11 cellular contexts compared by ENCODE assay signal in the genomic region with DNA sequence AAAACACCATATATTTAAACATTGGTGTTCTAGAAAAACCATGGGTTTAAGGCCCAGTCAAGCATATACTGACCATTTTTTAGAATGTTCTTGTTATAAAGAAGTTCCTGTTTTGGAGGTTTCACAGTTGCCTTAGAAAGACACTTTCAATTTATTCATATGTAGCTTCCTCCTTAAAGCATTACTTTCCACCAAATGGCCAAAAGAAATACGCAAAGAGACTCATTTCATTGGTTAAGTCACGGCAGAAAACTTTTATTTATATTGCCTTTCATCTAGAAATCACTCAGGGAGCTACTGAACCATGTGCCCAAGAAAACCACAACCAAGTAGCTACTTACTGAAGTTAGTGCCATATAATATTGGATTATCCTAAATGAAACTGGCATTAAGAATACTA. TPM values are rescaled to one million over a fixed set of nuclear protein-coding genes. Genes with fewer than 3 reads are reported as not detected.
DNase-seq lines count a peak whose midpoint lies in the region; ATAC-seq and TF ChIP-seq lines count a peak whose summit lies in the region.
"Had no signal": no experiment of that assay in that cellular context is flagged by ENCODE, and none has a peak within 500 bp of the region (broad histone marks: within the 10 kb centered on the region; RNA-seq: fewer than 3 reads in every experiment).

No MANE protein-coding gene starts in this region.

- H3K4me2 ChIP-seq in DOHH2 (ENCODE audit: low read length): peak overlapping the region; percentile 51

- no peak for TF ChIP-seq POLR2A in upper lobe of left lung (IDR thresholded peaks at IDR 0.05)

- H3K4me1 ChIP-seq in DOHH2 (ENCODE audit: control insufficient read depth, low read length): peaks cover 20% of the 10 kb centered on the region
- peaks cover 0 to 6% (median 0%) of the 10 kb centered on the region in 4 donors for H3K4me1 ChIP-seq in upper lobe of left lung

- peak; percentile 97 for ATAC-seq in GM19372 (IDR thresholded peaks at IDR 0.05; ENCODE audit: low read depth, unreplicated experiment)
- peak; percentile 97 for ATAC-seq in HG02973 (IDR thresholded peaks at IDR 0.05; ENCODE audit: unreplicated experiment)
- ATAC-seq in upper lobe of left lung (ENCODE audit: low FRiP score in 2 of 2): no peak
- ATAC-seq: CD8-positive, alpha-beta T cell had no signal

- H3K79me2 ChIP-seq in DOHH2 (ENCODE audit: control insufficient read depth, low read length): no peaks in the 10 kb centered on the region

- H4K20me1 ChIP-seq in DOHH2 (ENCODE audit: control insufficient read depth, insufficient read depth, low read depth, low read length): no peaks in the 10 kb centered on the region

- H3K36me3 ChIP-seq in DOHH2 (ENCODE audit: control insufficient read depth, low read length) (no peaks in the 10 kb centered on the region), upper lobe of left lung (no peaks in the 10 kb centered on the region)

- H3F3A ChIP-seq in DOHH2 (ENCODE audit: control insufficient read depth, insufficient read depth): peaks cover 13% of the 10 kb centered on the region

- TF ChIP-seq CTCF in DOHH2 (IDR thresholded peaks at IDR 0.05; ENCODE audit: low read depth, low read length, poor library complexity, severe bottlenecking): no peak
- TF ChIP-seq CTCF in upper lobe of left lung (IDR thresholded peaks at IDR 0.05): no peak

- intact Hi-C loops in cardiac septum (cut with DNase I): no loop called here

- H3K27ac ChIP-seq in DOHH2 (ENCODE audit: low read depth, low read length) (peak overlapping the region; percentile 2; the same call in 1 of the 2 replicates), upper lobe of left lung (no peak overlapping the region)

- DNase-seq in NOMO-1 treated with DMSO at 0.1 percent for 48 hours (lab: John Stamatoyannopoulos, UW; ENCODE audit: unreplicated experiment): peak; percentile 83
- no peak for DNase-seq in cardiac septum (ENCODE audit: low spot score)
- DNase-seq in upper lobe of left lung: no peak
- DNase-seq in NCI-H146 treated with DMSO at 0.1 percent for 48 hours (lab: John Stamatoyannopoulos, UW; ENCODE audit: unreplicated experiment): no peak
- no peak for DNase-seq in NCI-H2029 (lab: John Stamatoyannopoulos, UW)
- DNase-seq: CD8-positive, alpha-beta T cell; foreskin fibroblast; NCI-H524 treated with DMSO at 0.1 percent for 48 hours had no signal

- peak overlapping the region; percentile 13; the same call in 1 of the 2 replicates for H3K4me3 ChIP-seq in DOHH2 (ENCODE audit: low read length)
- H3K4me3 ChIP-seq in upper lobe of left lung: no peak overlapping the region

- 58 to 73% methylated on average over 2 of the region's 2 CpGs for WGBS in upper lobe of left lung, 2 donors

- H3K27me3 ChIP-seq in DOHH2 (ENCODE audit: control insufficient read depth, low read length) (peaks cover 10% of the 10 kb centered on the region), upper lobe of left lung (no peaks in the 10 kb centered on the region)

- H3K9me3 ChIP-seq in DOHH2 (ENCODE audit: control insufficient read depth, insufficient read depth, low read length) (no peaks in the 10 kb centered on the region), upper lobe of left lung (no peaks in the 10 kb centered on the region)

- no peak for TF ChIP-seq EP300 in upper lobe of left lung (IDR thresholded peaks at IDR 0.05)

- no peaks in the 10 kb centered on the region for H3K9me2 ChIP-seq in DOHH2 (replicated peaks; ENCODE audit: control insufficient read depth, low read length)

RNA-seq across cellular contexts. Expression of a gene that starts 40.0 kb away (rescaled TPM):
- 3.1 TPM for total RNA-seq in cardiac septum
- total RNA-seq in upper lobe of left lung: 1 to 10 TPM in 1 of 6 donors, not detected in 5; 6.3 TPM
- total RNA-seq: CD8-positive, alpha-beta T cell had no signal

Comparison
In these comparisons a context has a peak if more than half of its experiments do, and no peak if none do; other contexts are left out.
1. ATAC-seq: peak in GM19372 (single experiment) and HG02973 (single experiment); none in upper lobe of left lung (0 of 2).